ENCODE assay signal across 18 cellular contexts in the genomic region with DNA sequence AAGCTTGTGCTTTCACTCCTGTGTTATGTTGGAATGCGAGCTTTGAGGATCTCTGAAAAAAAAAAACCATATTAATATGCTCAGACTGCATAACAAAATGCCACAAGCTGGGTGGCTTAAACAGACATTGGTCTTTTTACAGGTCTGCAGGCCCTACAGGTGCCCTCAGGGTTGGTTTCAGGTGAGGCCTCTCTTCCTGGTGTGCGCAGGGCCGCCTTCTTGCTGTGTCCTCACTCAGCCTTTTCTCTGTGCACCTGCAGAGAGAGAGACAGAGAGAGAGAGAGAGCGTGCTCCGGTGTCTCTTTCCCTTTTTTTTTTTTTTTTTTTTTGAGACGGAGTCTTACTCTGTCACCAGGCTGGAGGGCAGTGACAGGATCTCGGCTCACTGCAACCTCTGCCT.
A peak's percentile ranks its signal among the peaks of the same experiment; 100 is the strongest.
DNase-seq lines count a peak whose midpoint lies in the region; ATAC-seq, FAIRE-seq and TF ChIP-seq lines count a peak whose summit lies in the region.
"Had no signal": no experiment of that assay in that cellular context is flagged by ENCODE, and none has a peak within 500 bp of the region (broad histone marks: within the 10 kb centered on the region; RNA-seq: fewer than 3 reads in every experiment).

No MANE protein-coding gene starts in this region.

- in situ Hi-C loops in HepG2 (cut with HindIII; ENCODE audit: extremely low pct_ligation_motif_present, low pct_unique_long_range_greater_than_20kb), result no loop called here

- ATAC-seq in HepG2, result 0 out of 3 replicates have a peak, but pooled peaks have one; percentile 17
- ATAC-seq in right lobe of liver, result no peak
- ATAC-seq in WTC11, result peak; percentile 73
- no peak for ATAC-seq in lower lobe of right lung
- ATAC-seq in HG03520 (IDR thresholded peaks at IDR 0.05; ENCODE audit: unreplicated experiment), result no peak

- H3K9me3 Mint-ChIP-seq in WTC11, result peaks cover 39% of the 10 kb centered on the region
- H3K9me3 Mint-ChIP-seq: CD4-positive, alpha-beta T cell had no signal

- H2BK5ac ChIP-seq in neuronal stem cell (ENCODE audit: low read length), result no peak overlapping the region

- H3K9ac ChIP-seq in HepG2 (ENCODE audit: insufficient read depth, low read depth, low read length) (no peak overlapping the region), HUES64 (ENCODE audit: low read depth, low read length) (no peak overlapping the region), neuronal stem cell (ENCODE audit: low read depth, low read length, poor library complexity) (no peak overlapping the region)

- H4K8ac ChIP-seq in neuronal stem cell (ENCODE audit: low read depth, low read length), result no peak overlapping the region

- H2AFZ ChIP-seq in HepG2 (ENCODE audit: low read length) (no peak overlapping the region), neuronal stem cell (ENCODE audit: low read length) (no peak overlapping the region)

- no TSS peak for BruUV-seq in HepG2 (replicated peaks; lab: Mats Ljungman, UMichigan)

- no peak overlapping the region for H2BK12ac ChIP-seq in neuronal stem cell (ENCODE audit: low read length)

- H3K36me3 ChIP-seq in HepG2 (replicated peaks in 1 of 2; ENCODE audit: control insufficient read depth in 1 of 2, insufficient read depth in 2 of 2, low read length in 2 of 2) (no peaks in the 10 kb centered on the region), right lobe of liver (no peaks in the 10 kb centered on the region), HUES64 (ENCODE audit: insufficient read depth, low read length) (no peaks in the 10 kb centered on the region), lower lobe of right lung (no peaks in the 10 kb centered on the region), neuronal stem cell (replicated peaks in 1 of 2; ENCODE audit: control insufficient read depth in 2 of 2, insufficient read depth in 2 of 2, low read length in 2 of 2) (no peaks in the 10 kb centered on the region)

- H2AK5ac ChIP-seq in neuronal stem cell (ENCODE audit: low read depth, low read length), result no peak overlapping the region

- H3K79me1 ChIP-seq in neuronal stem cell (ENCODE audit: low read depth, low read length), result no peaks in the 10 kb centered on the region

- no peak overlapping the region for H3K18ac ChIP-seq in neuronal stem cell (ENCODE audit: low read length)

- no peak overlapping the region for H3K14ac ChIP-seq in neuronal stem cell (ENCODE audit: low read length)

- no peak overlapping the region for H4K91ac ChIP-seq in neuronal stem cell (ENCODE audit: low read depth, low read length, poor library complexity)

- H2BK15ac ChIP-seq in neuronal stem cell (ENCODE audit: low read length), result no peak overlapping the region

- peaks cover 63% of the 10 kb centered on the region for H3K4me1 Mint-ChIP-seq in WTC11
- H3K4me1 Mint-ChIP-seq: B cell had no signal

- peaks cover 29% of the 10 kb centered on the region for H3K27me3 Mint-ChIP-seq in WTC11 (ENCODE audit: low read depth)
- H3K27me3 Mint-ChIP-seq: CD4-positive, alpha-beta T cell; IgD-negative memory B cell had no signal

- H4K20me1 ChIP-seq in HepG2 (ENCODE audit: insufficient read depth, low read length), result no peaks in the 10 kb centered on the region

- TF ChIP-seq POLR2A in HepG2 (IDR thresholded peaks at IDR 0.05; ENCODE audit: insufficient read depth in 1 of 2, low read depth in 2 of 2, low read length in 2 of 2) (no peak), right lobe of liver (IDR thresholded peaks at IDR 0.05) (no peak)

- H3K23ac ChIP-seq in neuronal stem cell (ENCODE audit: low read depth, low read length, poor library complexity), result no peak overlapping the region

- no peak for TF ChIP-seq RAD21 in HepG2 (CRISPR knock-in tag; IDR thresholded peaks at IDR 0.05)

- TF ChIP-seq CTCF in HepG2 (CRISPR knock-in tag; IDR thresholded peaks at IDR 0.05) (no peak), right lobe of liver (IDR thresholded peaks at IDR 0.05) (no peak), WTC11 (IDR thresholded peaks at IDR 0.05) (no peak), lower lobe of right lung (IDR thresholded peaks at IDR 0.05) (no peak)

- no peak overlapping the region for H3K4me2 ChIP-seq in HepG2 (ENCODE audit: low read depth, low read length)
- no peak overlapping the region for H3K4me2 ChIP-seq in neuronal stem cell (ENCODE audit: insufficient read depth, low read length, poor library complexity, severe bottlenecking)

- no peak overlapping the region for H3K4ac ChIP-seq in neuronal stem cell (ENCODE audit: low read length)

- H3K79me2 ChIP-seq in HepG2 (ENCODE audit: insufficient read depth, low read length), result no peaks in the 10 kb centered on the region

- POLR2A ChIA-PET in HepG2 (lab: Yijun Ruan, JAX), result no interaction called here
- POLR2A ChIA-PET in WTC11 (lab: Charles Lee), result interaction anchor here (0.7 kb wide), 1 partner anchor 329 kb away, joined by 4 read pairs; no protein-coding TSS in a partner anchor

- intact Hi-C loops in HepG2 (cut with micrococcal nuclease; ENCODE audit: unreplicated experiment), result no loop called here
- intact Hi-C loops in right lobe of liver (cut with DNase I), result no loop called here
- intact Hi-C loops in posterior vena cava (cut with DNase I), result no loop called here
- intact Hi-C loops in lower lobe of right lung (cut with DNase I), result no loop called here

- no peak overlapping the region for H2BK120ac ChIP-seq in neuronal stem cell (ENCODE audit: low read depth, low read length)

- no peak overlapping the region for H3K27ac ChIP-seq in HepG2 (ENCODE audit: extremely low read length, insufficient read depth, low read length)
- H3K27ac ChIP-seq in right lobe of liver, result no peak overlapping the region
- H3K27ac ChIP-seq in HUES64 (ENCODE audit: low read depth, low read length), result peak overlapping the region; percentile 75; the same call in 1 of the 2 replicates
- no peak overlapping the region for H3K27ac ChIP-seq in lower lobe of right lung
- no peak overlapping the region for H3K27ac ChIP-seq in neuronal stem cell (replicated peaks; ENCODE audit: low read length)

- peaks cover 40% of the 10 kb centered on the region for H3K36me3 Mint-ChIP-seq in WTC11
- H3K36me3 Mint-ChIP-seq: IgD-negative memory B cell had no signal

- 16% methylated on average over 6 of the region's 7 CpGs for WGBS in HepG2 (ENCODE audit: low lambda C conversion rate)
- WGBS in right lobe of liver (ENCODE audit: insufficient coverage, low coverage, low lambda C conversion rate, missing lambda C conversion rate), result 90% methylated on average over 5 of the region's 7 CpGs
- WGBS in HUES64, result 28% methylated on average over 6 of the region's 7 CpGs
- no CpG with 5 or more reads among the region's 7 CpGs for WGBS in neuronal stem cell (ENCODE audit: extremely low coverage in 2 of 2, insufficient read length in 2 of 2, insufficient replicate concordance in 1 of 2), 2 donors

- peak overlapping the region; percentile 75 for H3K27ac Mint-ChIP-seq in WTC11
- H3K27ac Mint-ChIP-seq: B cell; CD4-positive, alpha-beta T cell; IgD-negative memory B cell had no signal

- no peak for DNase-seq in HepG2 (ENCODE audit: low spot score)
- DNase-seq in right lobe of liver, result no peak
- DNase-seq in WTC11 (ENCODE audit: low spot score), result peak; percentile 37
- peak; percentile 9 for DNase-seq in posterior vena cava (ENCODE audit: low spot score)
- DNase-seq in lower lobe of right lung, result no peak
- no peak for DNase-seq in neuronal stem cell (ENCODE audit: low spot score)
- DNase-seq: C1 segment of cervical spinal cord; Calu3; CD4-positive, alpha-beta T cell; DMS153; H7; KG1 had no signal

- TF ChIP-seq EP300 in HepG2 (IDR thresholded peaks at IDR 0.05; ENCODE audit: low read depth in 2 of 2, low read length in 2 of 2) (no peak), HepG2 (CRISPR knock-in tag; IDR thresholded peaks at IDR 0.05; ENCODE audit: borderline replicate concordance) (no peak)

- peak overlapping the region; percentile 12; the same call in 1 of the 2 replicates for H3K4me3 Mint-ChIP-seq in WTC11
- H3K4me3 Mint-ChIP-seq: B cell; CD4-positive, alpha-beta T cell; IgD-negative memory B cell had no signal

- CTCF ChIA-PET in HepG2 (lab: Yijun Ruan, JAX; ENCODE audit: low intra/inter-chr PET ratio, low total read pairs) (no interaction called here), WTC11 (lab: Charles Lee) (interaction anchor here (0.7 to 1.6 kb wide), 6 partner anchors 16 to 1320 kb away, joined by 3 to 6 read pairs (median 4); no protein-coding TSS in a partner anchor)

- H3K9me3 ChIP-seq in HepG2 (ENCODE audit: low read length) (no peaks in the 10 kb centered on the region), right lobe of liver (no peaks in the 10 kb centered on the region), HUES64 (ENCODE audit: insufficient read depth, low read depth, low read length) (0 out of 2 replicates have a peak, but pooled peaks cover 4% of the 10 kb centered on the region), lower lobe of right lung (no peaks in the 10 kb centered on the region), neuronal stem cell (replicated peaks in 1 of 2; ENCODE audit: control insufficient read depth in 2 of 2, insufficient read depth in 1 of 2, low read depth in 1 of 2, low read length in 2 of 2) (peaks cover 0 to 2% of the 10 kb centered on the region in 2 donors)

- H3K4me3 ChIP-seq in HepG2 (replicated peaks in 1 of 3; ENCODE audit: insufficient read depth in 1 of 3, low read depth in 2 of 3, low read length in 3 of 3) (no peak overlapping the region), right lobe of liver (no peak overlapping the region), HUES64 (ENCODE audit: low read length) (no peak overlapping the region), lower lobe of right lung (no peak overlapping the region), neuronal stem cell (ENCODE audit: low read length in 2 of 2) (no peak overlapping the region)

- H3K27me3 ChIP-seq in HepG2 (ENCODE audit: control insufficient read depth in 1 of 2, insufficient read depth in 2 of 2, low read length in 2 of 2), result peaks cover 4 to 68% of the 10 kb centered on the region in 2 experiments; a peak in 3 of 5 replicates
- no peaks in the 10 kb centered on the region for H3K27me3 ChIP-seq in right lobe of liver
- H3K27me3 ChIP-seq in HUES64 (ENCODE audit: insufficient read depth, low read length), result no peaks in the 10 kb centered on the region
- H3K27me3 ChIP-seq in lower lobe of right lung (ENCODE audit: low read depth), result no peaks in the 10 kb centered on the region
- peaks cover 0 to 24% (median 0%) of the 10 kb centered on the region in 3 experiments for H3K27me3 ChIP-seq in neuronal stem cell (ENCODE audit: control insufficient read depth in 3 of 3, insufficient read depth in 3 of 3, low read depth in 1 of 3, low read length in 3 of 3)

- H3K4me1 ChIP-seq in HepG2 (ENCODE audit: insufficient read depth, low read length) (peaks cover 14% of the 10 kb centered on the region), right lobe of liver (no peaks in the 10 kb centered on the region), HUES64 (ENCODE audit: insufficient read depth, low read length) (peaks cover 12% of the 10 kb centered on the region), lower lobe of right lung (no peaks in the 10 kb centered on the region), neuronal stem cell (ENCODE audit: control insufficient read depth in 2 of 2, insufficient read depth in 1 of 2, low read depth in 1 of 2, low read length in 2 of 2) (no peaks in the 10 kb centered on the region)

- no peak for FAIRE-seq in HepG2 (lab: Jason Lieb, UNC)
- FAIRE-seq: A204.1, HTR-8/SVneo had no signal

TF ChIP-seq in HepG2, 621 proteins besides CTCF, POLR2A, EP300 and RAD21 (continues in another document):
- TF ChIP-seq CENPT (CRISPR knock-in tag; IDR thresholded peaks at IDR 0.05; ENCODE audit: low read depth), result no peak

TF ChIP-seq in WTC11, 78 proteins besides CTCF, POLR2A, EP300 and RAD21 (continues in another document):
- TF ChIP-seq OVOL2 (CRISPR knock-in tag; IDR thresholded peaks at IDR 0.05; ENCODE audit: borderline replicate concordance), result no peak

Comparison
In these comparisons a context has a peak if more than half of its experiments do, and no peak if none do; other contexts are left out.
1. ATAC-seq: peak in HepG2 (single experiment) and WTC11 (single experiment); none in right lobe of liver (0 of 4), lower lobe of right lung (0 of 2) and HG03520 (single experiment).
2. DNase-seq: peak in WTC11 (single experiment) and posterior vena cava (single experiment); none in HepG2 (single experiment), right lobe of liver (0 of 3), lower lobe of right lung (single experiment) and neuronal stem cell (single experiment).